ENCODE assay signal across 1 cellular context in the genomic region with DNA sequence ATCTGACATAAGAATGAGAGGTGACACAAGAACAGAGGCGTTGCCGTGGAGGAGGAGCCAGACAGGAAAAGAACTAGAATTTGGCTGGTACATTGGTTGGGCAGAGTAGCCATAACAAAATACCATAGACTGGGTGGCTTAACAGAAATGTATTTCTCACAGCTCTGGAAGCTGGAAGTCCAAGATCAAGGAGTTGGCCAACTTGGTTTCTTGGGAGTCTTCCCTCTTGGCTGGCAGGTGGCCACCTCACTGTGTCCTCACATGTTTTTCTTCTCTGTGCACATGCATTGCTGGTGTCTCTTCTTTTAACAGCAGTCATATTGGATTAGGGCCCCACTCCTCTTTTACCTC.
TF ChIP-seq lines count a peak whose summit lies in the region.

No MANE protein-coding gene starts in this region.

TF ChIP-seq in IMR-90, 13 proteins besides CTCF, POLR2A, EP300 and RAD21 (continued from another document):
- TF ChIP-seq, protein P1, sequence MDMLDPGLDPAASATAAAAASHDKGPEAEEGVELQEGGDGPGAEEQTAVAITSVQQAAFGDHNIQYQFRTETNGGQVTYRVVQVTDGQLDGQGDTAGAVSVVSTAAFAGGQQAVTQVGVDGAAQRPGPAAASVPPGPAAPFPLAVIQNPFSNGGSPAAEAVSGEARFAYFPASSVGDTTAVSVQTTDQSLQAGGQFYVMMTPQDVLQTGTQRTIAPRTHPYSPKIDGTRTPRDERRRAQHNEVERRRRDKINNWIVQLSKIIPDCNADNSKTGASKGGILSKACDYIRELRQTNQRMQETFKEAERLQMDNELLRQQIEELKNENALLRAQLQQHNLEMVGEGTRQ (IDR thresholded peaks at IDR 0.05; ENCODE audit: low read depth, low read length): no peak
- no peak for TF ChIP-seq FOS (IDR thresholded peaks at IDR 0.05; ENCODE audit: low read depth, low read length)
